1 cellular context compared by ENCODE assay signal in genomic region chr14:91310620-91311283, GRCh38.
TF ChIP-seq lines count a peak whose summit lies in the region.

No MANE protein-coding gene starts in this region.

TF ChIP-seq in H1, 55 proteins besides CTCF, POLR2A, EP300 and RAD21:
- no peak for TF ChIP-seq KDM4A (IDR thresholded peaks at IDR 0.05; ENCODE audit: low read depth, low read length, severe bottlenecking)
- no peak for TF ChIP-seq CREB1 (IDR thresholded peaks at IDR 0.05)
- TF ChIP-seq SP2 (IDR thresholded peaks at IDR 0.05; ENCODE audit: low read length), result no peak
- TF ChIP-seq CBX8 (IDR thresholded peaks at IDR 0.05; ENCODE audit: borderline replicate concordance, low read depth, low read length), result no peak
- no peak for TF ChIP-seq POU5F1 (IDR thresholded peaks at IDR 0.05; ENCODE audit: low read depth, low read length)
- no peak for TF ChIP-seq RNF2 (IDR thresholded peaks at IDR 0.05; ENCODE audit: borderline replicate concordance, low read depth, low read length, missing control alignments, poor library complexity, severe bottlenecking)
- TF ChIP-seq RFX5 (IDR thresholded peaks at IDR 0.05; ENCODE audit: borderline replicate concordance, low read depth, low read length), result no peak
- no peak for TF ChIP-seq BACH1 (IDR thresholded peaks at IDR 0.05; ENCODE audit: low read length)
- no peak for TF ChIP-seq TBP (IDR thresholded peaks at IDR 0.05; ENCODE audit: low read depth, low read length)
- TF ChIP-seq NRF1 (IDR thresholded peaks at IDR 0.05; ENCODE audit: low read depth, low read length), result no peak
